In genomic region chr18:77095356-77096030, GRCh38 we compare ENCODE assay signal across 2 cellular contexts.
TF ChIP-seq lines count a peak whose summit lies in the region.

No MANE protein-coding gene starts in this region.

TF ChIP-seq in IMR-90, 13 proteins besides CTCF, POLR2A, EP300 and RAD21 (continued from another document):
- TF ChIP-seq RFX5 (IDR thresholded peaks at IDR 0.05; ENCODE audit: low read depth, low read length) (no peak), USF2 (IDR thresholded peaks at IDR 0.05; ENCODE audit: low read depth, low read length) (no peak), ELK1 (IDR thresholded peaks at IDR 0.05; ENCODE audit: borderline replicate concordance, low read depth, low read length) (no peak), MAZ (IDR thresholded peaks at IDR 0.05; ENCODE audit: borderline replicate concordance, low read depth, low read length) (no peak), MAFK (IDR thresholded peaks at IDR 0.05; ENCODE audit: low read depth, low read length) (no peak), MXI1 (IDR thresholded peaks at IDR 0.05; ENCODE audit: borderline replicate concordance, low read depth, low read length) (no peak), CHD1 (IDR thresholded peaks at IDR 0.05; ENCODE audit: low read depth, low read length) (no peak), NFE2L2 (IDR thresholded peaks at IDR 0.05; ENCODE audit: low read depth, low read length) (no peak), FOS (IDR thresholded peaks at IDR 0.05; ENCODE audit: low read depth, low read length) (no peak), BHLHE40 (IDR thresholded peaks at IDR 0.05; ENCODE audit: low read depth, low read length) (no peak), CEBPB (IDR thresholded peaks at IDR 0.05; ENCODE audit: low read depth, low read length) (no peak)
TF ChIP-seq in IMR-90: peak in this region for 0.

TF ChIP-seq in neural cell, 6 proteins besides CTCF, POLR2A, EP300 and RAD21 (continued from another document):
- TF ChIP-seq REST (IDR thresholded peaks at IDR 0.05; ENCODE audit: borderline replicate concordance) (no peak), MXI1 (conservative IDR thresholded peaks at IDR 0.05; ENCODE audit: poor library complexity, severe bottlenecking) (no peak), EZH2 (IDR thresholded peaks at IDR 0.05; ENCODE audit: borderline replicate concordance, insufficient read depth, low read length, poor library complexity, severe bottlenecking) (no peak), SMC3 (conservative IDR thresholded peaks at IDR 0.05; ENCODE audit: poor library complexity) (no peak)
